26 cellular contexts compared by ENCODE assay signal in the genomic region with DNA sequence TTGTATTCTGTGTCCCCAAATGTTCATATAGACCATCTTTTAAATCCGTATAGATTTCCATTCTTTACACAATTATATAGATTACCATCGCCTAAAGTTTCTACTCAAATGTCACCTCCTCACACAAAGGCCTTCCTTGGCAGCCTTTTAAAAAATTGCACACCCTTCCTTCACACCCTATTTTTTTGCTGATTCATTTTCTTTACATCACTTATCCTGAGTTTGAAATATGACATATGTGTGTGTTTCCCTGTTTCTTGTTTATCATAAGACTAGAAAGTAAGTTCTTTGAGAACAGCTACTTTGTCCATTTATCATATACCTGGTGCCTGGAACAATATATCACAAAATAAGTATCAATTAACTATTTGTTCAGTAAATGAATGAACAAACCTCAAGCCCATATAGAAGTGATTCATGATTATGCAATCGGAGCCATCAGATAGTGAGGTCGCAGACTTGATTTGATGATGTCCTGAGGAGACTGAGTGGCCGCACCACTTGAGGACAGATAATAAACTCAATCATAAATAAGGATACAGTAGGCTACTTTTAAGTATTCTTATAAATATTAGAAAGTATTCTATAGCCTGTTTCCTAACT.
DNase-seq lines count a peak whose midpoint lies in the region; ATAC-seq, FAIRE-seq and TF ChIP-seq lines count a peak whose summit lies in the region.
"Had no signal": no experiment of that assay in that cellular context is flagged by ENCODE, and none has a peak within 500 bp of the region (broad histone marks: within the 10 kb centered on the region; RNA-seq: fewer than 3 reads in every experiment).

No MANE protein-coding gene starts in this region.

- TF ChIP-seq CTCF in HepG2 (CRISPR knock-in tag; IDR thresholded peaks at IDR 0.05), result no peak
- TF ChIP-seq CTCF in right lobe of liver (IDR thresholded peaks at IDR 0.05), result no peak
- TF ChIP-seq CTCF in K562 (IDR thresholded peaks at IDR 0.05 in 2 of 3, conservative IDR thresholded peaks at IDR 0.05 in 1 of 3; ENCODE audit: insufficient read depth in 2 of 3, low read depth in 1 of 3, low read length in 3 of 3), result no peak
- TF ChIP-seq CTCF in osteoblast (IDR thresholded peaks at IDR 0.05; ENCODE audit: extremely low read depth, low read depth, low read length), result no peak

- H3K27me3 ChIP-seq in HepG2 (ENCODE audit: control insufficient read depth in 1 of 2, insufficient read depth in 2 of 2, low read length in 2 of 2) (no peaks in the 10 kb centered on the region), right lobe of liver (no peaks in the 10 kb centered on the region), K562 (ENCODE audit: control insufficient read depth in 2 of 2, insufficient read depth in 2 of 2, low read length in 2 of 2) (no peaks in the 10 kb centered on the region), osteoblast (ENCODE audit: insufficient read depth, low read length) (no peaks in the 10 kb centered on the region)
- H3K27me3 ChIP-seq: BE2C, BLaER1 had no signal

- H3K4me2 ChIP-seq in HepG2 (ENCODE audit: low read depth, low read length) (no peak overlapping the region), K562 (ENCODE audit: insufficient read depth, low read length) (no peak overlapping the region), osteoblast (ENCODE audit: insufficient read depth, low read length) (no peak overlapping the region)
- H3K4me2 ChIP-seq: BLaER1 had no signal

- H3K4me1 ChIP-seq in HepG2 (ENCODE audit: insufficient read depth, low read length), result no peaks in the 10 kb centered on the region
- H3K4me1 ChIP-seq in right lobe of liver, result no peaks in the 10 kb centered on the region
- H3K4me1 ChIP-seq in K562 (replicated peaks in 1 of 2; ENCODE audit: control insufficient read depth in 2 of 2, insufficient read depth in 2 of 2, low read length in 2 of 2), result no peaks in the 10 kb centered on the region
- no peaks in the 10 kb centered on the region for H3K4me1 ChIP-seq in osteoblast (ENCODE audit: insufficient read depth, low read length)
- H3K4me1 ChIP-seq: BLaER1 had no signal

- H4K20me1 ChIP-seq in HepG2 (ENCODE audit: insufficient read depth, low read length), result no peaks in the 10 kb centered on the region
- H4K20me1 ChIP-seq in K562 (replicated peaks; ENCODE audit: control insufficient read depth, insufficient read depth, low read length), result no peaks in the 10 kb centered on the region
- no peaks in the 10 kb centered on the region for H4K20me1 ChIP-seq in osteoblast (ENCODE audit: insufficient read depth, low read length)
- H4K20me1 ChIP-seq: BLaER1 had no signal

- H3K9ac ChIP-seq in HepG2 (ENCODE audit: insufficient read depth, low read depth, low read length) (no peak overlapping the region), K562 (ENCODE audit: insufficient read depth in 1 of 2, low read depth in 2 of 2, low read length in 2 of 2) (no peak overlapping the region)
- H3K9ac ChIP-seq: BLaER1 had no signal

- TF ChIP-seq EP300 in HepG2 (IDR thresholded peaks at IDR 0.05; ENCODE audit: low read depth in 2 of 2, low read length in 2 of 2), result no peak
- TF ChIP-seq EP300 in HepG2 (CRISPR knock-in tag; IDR thresholded peaks at IDR 0.05; ENCODE audit: borderline replicate concordance), result no peak
- TF ChIP-seq EP300 in K562 (IDR thresholded peaks at IDR 0.05; ENCODE audit: low read length), result no peak

- no peaks in the 10 kb centered on the region for H3K79me2 ChIP-seq in HepG2 (ENCODE audit: insufficient read depth, low read length)
- no peaks in the 10 kb centered on the region for H3K79me2 ChIP-seq in K562 (ENCODE audit: control insufficient read depth, insufficient read depth, low read length)
- no peaks in the 10 kb centered on the region for H3K79me2 ChIP-seq in osteoblast (ENCODE audit: insufficient read depth, low read length)

- H3K9me3 ChIP-seq in HepG2 (ENCODE audit: low read length) (no peaks in the 10 kb centered on the region), right lobe of liver (no peaks in the 10 kb centered on the region), K562 (replicated peaks; ENCODE audit: control insufficient read depth, insufficient read depth, low read depth, low read length) (no peaks in the 10 kb centered on the region), osteoblast (ENCODE audit: low read depth, low read length) (no peaks in the 10 kb centered on the region)
- H3K9me3 ChIP-seq: BE2C, BLaER1 had no signal

- in situ Hi-C loops in HepG2 (cut with HindIII; ENCODE audit: extremely low pct_ligation_motif_present, low pct_unique_long_range_greater_than_20kb), result no loop called here
- in situ Hi-C loops in K562 (cut with MboI), result no loop called here

- ATAC-seq in HepG2 (no peak), right lobe of liver (no peak), K562 (no peak), SK-N-SH treated with all-trans-retinoic acid at 6 μM for 48 hours (no peak)
- ATAC-seq: GM12878 had no signal

- H3K36me3 ChIP-seq in HepG2 (replicated peaks in 1 of 2; ENCODE audit: control insufficient read depth in 1 of 2, insufficient read depth in 2 of 2, low read length in 2 of 2) (no peaks in the 10 kb centered on the region), right lobe of liver (no peaks in the 10 kb centered on the region), K562 (ENCODE audit: control insufficient read depth, insufficient read depth, low read length) (no peaks in the 10 kb centered on the region), osteoblast (ENCODE audit: insufficient read depth, low read length) (no peaks in the 10 kb centered on the region)
- H3K36me3 ChIP-seq: BE2C, BLaER1 had no signal

- BruUV-seq in HepG2 (replicated peaks; lab: Mats Ljungman, UMichigan), result no TSS peak
- BruUV-seq in K562 (replicated peaks; lab: Mats Ljungman, UMichigan), result no TSS peak

- no peak for FAIRE-seq in HepG2 (lab: Jason Lieb, UNC)
- no peak for FAIRE-seq in K562 (lab: Jason Lieb, UNC)
- FAIRE-seq: A204.1, GM12878, GM12892 had no signal

- H2AFZ ChIP-seq in HepG2 (ENCODE audit: low read length) (no peak overlapping the region), K562 (ENCODE audit: low read depth, low read length) (no peak overlapping the region), osteoblast (ENCODE audit: low read length) (no peak overlapping the region)

- no peak for TF ChIP-seq RAD21 in HepG2 (CRISPR knock-in tag; IDR thresholded peaks at IDR 0.05)
- TF ChIP-seq RAD21 in K562 (CRISPR knock-in tag; conservative IDR thresholded peaks at IDR 0.05 in 1 of 2, IDR thresholded peaks at IDR 0.05 in 1 of 2), result no peak

- no peaks in the 10 kb centered on the region for H3K9me1 ChIP-seq in K562 (ENCODE audit: control insufficient read depth, insufficient read depth, low read length)

- TF ChIP-seq POLR2A in HepG2 (IDR thresholded peaks at IDR 0.05; ENCODE audit: insufficient read depth in 1 of 2, low read depth in 2 of 2, low read length in 2 of 2), result no peak
- TF ChIP-seq POLR2A in right lobe of liver (IDR thresholded peaks at IDR 0.05), result no peak
- no peak for TF ChIP-seq POLR2A in K562 (conservative IDR thresholded peaks at IDR 0.05)

- CTCF ChIA-PET in HepG2 (lab: Yijun Ruan, JAX; ENCODE audit: low intra/inter-chr PET ratio, low total read pairs), result no interaction called here
- CTCF ChIA-PET in K562 (lab: Yijun Ruan, JAX; ENCODE audit: low intra/inter-chr PET ratio), result no interaction called here

- H3K27ac ChIP-seq in HepG2 (ENCODE audit: extremely low read length, insufficient read depth, low read length) (no peak overlapping the region), right lobe of liver (no peak overlapping the region), K562 (ENCODE audit: extremely low read depth, low read depth, low read length) (no peak overlapping the region), osteoblast (ENCODE audit: low read depth, low read length) (no peak overlapping the region)
- H3K27ac ChIP-seq: BLaER1 had no signal

- POLR2A ChIA-PET in HepG2 (lab: Yijun Ruan, JAX) (no interaction called here), K562 (lab: Yijun Ruan, JAX) (interaction anchor here (0.8 kb wide), 1 partner anchor 708 kb away, joined by 3 read pairs; no protein-coding TSS in a partner anchor)

- WGBS in HepG2 (ENCODE audit: low lambda C conversion rate), result 13% methylated on average over 5 of the region's 5 CpGs
- 63% methylated on average over 5 of the region's 5 CpGs for WGBS in right lobe of liver (ENCODE audit: insufficient coverage, low coverage, low lambda C conversion rate, missing lambda C conversion rate)
- 5% methylated on average over 5 of the region's 5 CpGs for WGBS in K562 (ENCODE audit: insufficient coverage, low coverage, missing lambda C conversion rate)

- intact Hi-C loops in HepG2 (cut with micrococcal nuclease; ENCODE audit: unreplicated experiment), result no loop called here
- intact Hi-C loops in right lobe of liver (cut with DNase I), result no loop called here
- intact Hi-C loops in K562 (cut with micrococcal nuclease), result no loop called here

- DNase-seq in HepG2 (ENCODE audit: low spot score), result no peak
- no peak for DNase-seq in right lobe of liver
- DNase-seq in OCI-M1 (lab: John Stamatoyannopoulos, UW), result peak; percentile 61
- no peak for DNase-seq in K562 (ENCODE audit: extremely low read depth in 1 of 4, low spot score in 3 of 4)
- DNase-seq in osteoblast (ENCODE audit: insufficient read length, low spot score, missing footprints), result no peak
- no peak for DNase-seq in SKM-1 treated with dmso at 0.1 percent for 144 hours (lab: John Stamatoyannopoulos, UW; ENCODE audit: unreplicated experiment)
- DNase-seq: 8988T; ACHN; BE2C; C1 segment of cervical spinal cord; CD4-positive, alpha-beta memory T cell; CD4-positive, CD25-positive, alpha-beta regulatory T cell; CD8-positive, alpha-beta memory T cell; COR-L47; DMS 273 treated with DMSO at 0.1 percent for 48 hours; DMS153; DMS53; DMS79; DND-41; EL; GDM1 had no signal

- H3K4me3 ChIP-seq in HepG2 (replicated peaks in 1 of 3; ENCODE audit: insufficient read depth in 1 of 3, low read depth in 2 of 3, low read length in 3 of 3), result no peak overlapping the region
- H3K4me3 ChIP-seq in right lobe of liver, result no peak overlapping the region
- H3K4me3 ChIP-seq in K562, result no peak overlapping the region
- H3K4me3 ChIP-seq in osteoblast (ENCODE audit: insufficient read depth, low read length), result no peak overlapping the region
- H3K4me3 ChIP-seq: BLaER1, GM12878 had no signal

TF ChIP-seq in K562, 482 proteins besides CTCF, POLR2A, EP300 and RAD21 (continues in another document):
- 0 out of 2 replicates have a peak, but pooled peaks have one; percentile 32 for TF ChIP-seq NFE2 (IDR thresholded peaks at IDR 0.05; ENCODE audit: low read depth)
- no peak for TF ChIP-seq KLF1 (tag; IDR thresholded peaks at IDR 0.05)
- TF ChIP-seq CEBPB (tag; IDR thresholded peaks at IDR 0.05), result peak; percentile 49

TF ChIP-seq in SK-N-SH treated with all-trans-retinoic acid at 6 μM for 48 hours, 23 proteins besides CTCF, POLR2A, EP300 and RAD21:
- no peak for TF ChIP-seq CSDC2 (CRISPR knock-in tag; IDR thresholded peaks at IDR 0.05)
TF ChIP-seq in SK-N-SH treated with all-trans-retinoic acid at 6 μM for 48 hours: peak in this region for 0.

Comparison
In these comparisons a context has a peak if more than half of its experiments do, and no peak if none do; other contexts are left out.
1. Of the 241 proteins assayed by ChIP-seq in both HepG2 and K562: peak only in HepG2: none; only in K562: CEBPG, FOSL1, MAFG and NFE2; in both: CEBPB; in neither: 236.